In genomic region chr3:63294332-63294731, GRCh38 we compare ENCODE assay signal across 7 cellular contexts. TPM values are rescaled to one million over a fixed set of nuclear protein-coding genes. Genes with fewer than 3 reads are reported as not detected.
"Had no signal": no experiment of that assay in that cellular context is flagged by ENCODE, and none has a peak within 500 bp of the region (broad histone marks: within the 10 kb centered on the region; RNA-seq: fewer than 3 reads in every experiment).

No MANE protein-coding gene starts in this region.

- DNase-seq: GM23248, GOT3, H7, H9, HCEC 1CT, HFFc6 had no signal

RNA-seq across cellular contexts. Expression of gene SYNPR, which starts 16.2 kb away (rescaled TPM):
- total RNA-seq: GM23248, H4, HFFc6 had no signal
